Comparison of ENCODE assay signal across 13 cellular contexts in the genomic region with DNA sequence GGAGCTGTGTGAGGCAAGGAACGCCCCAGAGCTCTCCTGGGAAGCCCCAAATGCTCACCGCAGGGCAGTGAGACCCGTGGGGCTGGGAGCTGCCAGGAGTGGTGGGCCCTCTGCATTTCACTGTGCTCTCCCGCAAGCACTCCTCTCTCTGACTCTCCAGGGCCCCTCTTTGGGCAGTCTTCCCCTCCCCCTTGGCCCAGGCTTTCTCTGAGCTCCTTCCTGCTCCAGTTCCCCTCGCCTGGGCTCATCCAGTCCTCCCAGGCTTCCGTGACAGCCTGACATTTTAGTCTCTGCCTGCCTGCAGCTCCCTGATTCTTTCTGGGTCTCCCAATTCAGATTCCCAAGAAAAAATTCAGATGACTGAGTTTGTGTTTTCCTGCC. TPM values are rescaled to one million over a fixed set of nuclear protein-coding genes. Genes with fewer than 3 reads are reported as not detected.
A peak's percentile ranks its signal among the peaks of the same experiment; 100 is the strongest.
DNase-seq lines count a peak whose midpoint lies in the region; ATAC-seq and TF ChIP-seq lines count a peak whose summit lies in the region.
"Had no signal": no experiment of that assay in that cellular context is flagged by ENCODE, and none has a peak within 500 bp of the region (broad histone marks: within the 10 kb centered on the region; RNA-seq: fewer than 3 reads in every experiment).

No MANE protein-coding gene starts in this region.

- peak overlapping the region in 6 of 11 experiments; percentile 15 to 54 (median 40); a peak in 8 of 22 replicates for H3K9ac ChIP-seq in BLaER1 treated with 17β-estradiol and CSF1 and Interleukin-3, amounts not matched to agents 10 nM and 100 nM
- H3K9ac ChIP-seq in HUES48 (ENCODE audit: low read depth, low read length): no peak overlapping the region
- H3K9ac ChIP-seq: parathyroid adenoma had no signal

- intact Hi-C loops in tibial artery (cut with DNase I; ENCODE audit: low total_unique reads): no loop called here

- H3K27me3 Mint-ChIP-seq in brain (peaks cover 12% of the 10 kb centered on the region), mesothelial cell of epicardium (ENCODE audit: low read depth) (no peaks in the 10 kb centered on the region)

- no peaks in the 10 kb centered on the region for H4K20me1 ChIP-seq in BLaER1 treated with 17β-estradiol and CSF1 and Interleukin-3, amounts not matched to agents 10 nM and 100 nM

- peaks cover 40 to 74% (median 65%) of the 10 kb centered on the region in 10 experiments for H3K4me1 ChIP-seq in BLaER1 treated with 17β-estradiol and CSF1 and Interleukin-3, amounts not matched to agents 10 nM and 100 nM
- peaks cover 23% of the 10 kb centered on the region for H3K4me1 ChIP-seq in HUES48 (ENCODE audit: control insufficient read depth, insufficient read depth, low read length)
- H3K4me1 ChIP-seq in tibial artery: no peaks in the 10 kb centered on the region
- H3K4me1 ChIP-seq: parathyroid adenoma had no signal

- H3K9me3 Mint-ChIP-seq in brain (peaks cover 0 to 10% (median 3%) of the 10 kb centered on the region in 5 experiments), mesothelial cell of epicardium (peaks cover 10% of the 10 kb centered on the region)

- no peak overlapping the region; a peak in 1 of 20 replicates for H3K4me3 ChIP-seq in BLaER1 treated with 17β-estradiol and CSF1 and Interleukin-3, amounts not matched to agents 10 nM and 100 nM
- H3K4me3 ChIP-seq in HUES48 (ENCODE audit: low read depth, low read length): no peak overlapping the region
- no peak overlapping the region for H3K4me3 ChIP-seq in tibial artery

- H3K4me3 Mint-ChIP-seq in brain (peak overlapping the region in 2 of 5 experiments; percentile 5 to 36), mesothelial cell of epicardium (no peak overlapping the region)
- H3K4me3 Mint-ChIP-seq: stimulated activated memory B cell treated with anti-CD40 and anti-IgM and Interleukin-4, amounts not matched to agents 10 μg/mL and 1 μg/mL and 100 μg/mL, for 72 hours had no signal

- DNase-seq in mesothelial cell of epicardium (ENCODE audit: low spot score in 2 of 2, unreplicated experiment in 2 of 2) (no peak), NCI-H2029 (lab: John Stamatoyannopoulos, UW) (no peak), NCI-H2081 treated with DMSO at 0.1 percent for 48 hours (lab: John Stamatoyannopoulos, UW) (no peak), tibial artery (no peak)
- DNase-seq: activated CD8-positive, alpha-beta memory T cell treated with anti-CD3 and anti-CD28 coated beads for 24 hours; KG1; SW 1271 had no signal

- TF ChIP-seq CTCF in brain (conservative IDR thresholded peaks at IDR 0.05) (no peak), mesothelial cell of epicardium (IDR thresholded peaks at IDR 0.05; ENCODE audit: unreplicated experiment) (no peak), tibial artery (IDR thresholded peaks at IDR 0.05) (no peak)

- H3K36me3 Mint-ChIP-seq in brain (no peaks in the 10 kb centered on the region), mesothelial cell of epicardium (no peaks in the 10 kb centered on the region)
- H3K36me3 Mint-ChIP-seq: stimulated activated memory B cell treated with anti-CD40 and anti-IgM and Interleukin-4, amounts not matched to agents 10 μg/mL and 1 μg/mL and 100 μg/mL, for 72 hours had no signal

- H3K4me1 Mint-ChIP-seq in brain (peaks cover 44% of the 10 kb centered on the region), mesothelial cell of epicardium (peaks cover 14% of the 10 kb centered on the region)
- H3K4me1 Mint-ChIP-seq: stimulated activated memory B cell treated with anti-CD40 and anti-IgM and Interleukin-4, amounts not matched to agents 10 μg/mL and 1 μg/mL and 100 μg/mL, for 72 hours had no signal

- H3K36me3 ChIP-seq in BLaER1 treated with 17β-estradiol and CSF1 and Interleukin-3, amounts not matched to agents 10 nM and 100 nM: no peaks in the 10 kb centered on the region
- H3K36me3 ChIP-seq in HUES48 (ENCODE audit: control insufficient read depth, insufficient read depth, low read length) (no peaks in the 10 kb centered on the region), tibial artery (no peaks in the 10 kb centered on the region)

- peak overlapping the region; percentile 70 to 91 (median 75) for H3K4me2 ChIP-seq in BLaER1 treated with 17β-estradiol and CSF1 and Interleukin-3, amounts not matched to agents 10 nM and 100 nM

- H3K9me3 ChIP-seq in BLaER1 treated with 17β-estradiol and CSF1 and Interleukin-3, amounts not matched to agents 10 nM and 100 nM (replicated peaks in 1 of 11): peaks cover 0 to 11% (median 8%) of the 10 kb centered on the region in 11 experiments; a peak in 10 of 22 replicates
- H3K9me3 ChIP-seq in HUES48 (ENCODE audit: control insufficient read depth, insufficient read depth, low read length): no peaks in the 10 kb centered on the region
- H3K9me3 ChIP-seq in tibial artery: no peaks in the 10 kb centered on the region

- ATAC-seq in HG03025 (IDR thresholded peaks at IDR 0.05; ENCODE audit: low FRiP score, unreplicated experiment): no peak
- ATAC-seq: stimulated activated memory B cell treated with anti-CD40 and anti-IgM and Interleukin-4, amounts not matched to agents 10 μg/mL and 1 μg/mL and 100 μg/mL, for 72 hours had no signal

- H3K27me3 ChIP-seq in BLaER1 treated with 17β-estradiol and CSF1 and Interleukin-3, amounts not matched to agents 10 nM and 100 nM: no peaks in the 10 kb centered on the region
- H3K27me3 ChIP-seq in HUES48 (ENCODE audit: control insufficient read depth, insufficient read depth, low read length) (no peaks in the 10 kb centered on the region), tibial artery (no peaks in the 10 kb centered on the region)

- peak overlapping the region in 7 of 11 experiments; percentile 13 to 50 (median 36); a peak in 12 of 22 replicates for H3K27ac ChIP-seq in BLaER1 treated with 17β-estradiol and CSF1 and Interleukin-3, amounts not matched to agents 10 nM and 100 nM
- H3K27ac ChIP-seq in HUES48 (ENCODE audit: low read depth, low read length) (peak overlapping the region; percentile 50), tibial artery (no peak overlapping the region)
- H3K27ac ChIP-seq: parathyroid adenoma had no signal

- H3K27ac Mint-ChIP-seq in brain (peak overlapping the region; percentile 58 to 96 (median 82)), mesothelial cell of epicardium (peak overlapping the region; percentile 80)
- H3K27ac Mint-ChIP-seq: stimulated activated memory B cell treated with anti-CD40 and anti-IgM and Interleukin-4, amounts not matched to agents 10 μg/mL and 1 μg/mL and 100 μg/mL, for 72 hours had no signal

RNA-seq across cellular contexts. Expression of gene CA6, which starts 2.2 kb away (rescaled TPM):
- polyA plus RNA-seq in brain (ENCODE audit: insufficient read depth, low read depth, low replicate concordance): not detected
- total RNA-seq in mesothelial cell of epicardium: not detected in 3 replicates

Comparison
In these comparisons a context has a peak if more than half of its experiments do, and no peak if none do; other contexts are left out.
1. H3K27ac ChIP-seq: peak in BLaER1 treated with 17β-estradiol and CSF1 and Interleukin-3, amounts not matched to agents 10 nM and 100 nM (7 of 11) and HUES48 (single experiment); none in tibial artery (0 of 2).